18 cellular contexts compared by ENCODE assay signal in the genomic region with DNA sequence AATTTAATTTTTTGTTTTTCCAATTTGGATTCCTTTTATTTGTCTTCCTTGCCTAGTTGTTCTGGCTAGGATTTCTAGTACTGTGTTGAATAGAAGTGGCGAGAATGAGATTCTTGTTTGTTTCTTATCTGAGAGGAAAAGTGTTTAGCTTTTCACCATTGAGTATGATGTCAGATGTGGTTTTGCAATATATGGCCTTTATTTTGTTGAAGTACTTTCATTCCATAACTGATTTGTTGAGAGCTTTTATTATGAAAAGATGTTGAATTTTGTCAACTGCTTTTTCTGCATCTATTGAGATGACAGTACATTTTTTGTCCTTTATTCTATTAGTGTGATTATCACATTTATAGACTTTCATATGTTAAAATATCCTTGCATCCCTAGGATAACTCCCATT.
DNase-seq lines count a peak whose midpoint lies in the region; ATAC-seq, FAIRE-seq and TF ChIP-seq lines count a peak whose summit lies in the region.
"Had no signal": no experiment of that assay in that cellular context is flagged by ENCODE, and none has a peak within 500 bp of the region (broad histone marks: within the 10 kb centered on the region; RNA-seq: fewer than 3 reads in every experiment).

No MANE protein-coding gene starts in this region.

- BruUV-seq in K562 (replicated peaks; lab: Mats Ljungman, UMichigan), result no TSS peak

- H3K9me3 ChIP-seq in Karpas-422 (ENCODE audit: low read length) (no peaks in the 10 kb centered on the region), K562 (replicated peaks; ENCODE audit: control insufficient read depth, insufficient read depth, low read depth, low read length) (no peaks in the 10 kb centered on the region)
- H3K9me3 ChIP-seq: BLaER1 treated with 17β-estradiol and CSF1 and Interleukin-3, amounts not matched to agents 10 nM and 100 nM had no signal

- TF ChIP-seq EP300 in K562 (IDR thresholded peaks at IDR 0.05; ENCODE audit: low read length), result no peak

- H3K36me3 ChIP-seq in Karpas-422 (ENCODE audit: insufficient read depth, low read length) (no peaks in the 10 kb centered on the region), K562 (ENCODE audit: control insufficient read depth, insufficient read depth, low read length) (no peaks in the 10 kb centered on the region)
- H3K36me3 ChIP-seq: BLaER1 treated with 17β-estradiol and CSF1 and Interleukin-3, amounts not matched to agents 10 nM and 100 nM had no signal

- CTCF ChIA-PET in K562 (lab: Yijun Ruan, JAX; ENCODE audit: low intra/inter-chr PET ratio), result no interaction called here

- DNase-seq in Karpas-422 (peak; percentile 2), K562 (ENCODE audit: extremely low read depth in 1 of 4, low spot score in 3 of 4) (no peak), fibroblast of peridontal ligament (ENCODE audit: extremely low read depth) (peak; percentile 22), NCI-H1436 treated with DMSO at 0.1 percent for 48 hours (lab: John Stamatoyannopoulos, UW) (no peak), KG1 (lab: John Stamatoyannopoulos, UW) (no peak), AG20443 (ENCODE audit: low spot score) (no peak)
- DNase-seq in stimulated activated CD4-positive, alpha-beta T cell treated with anti-CD3 and anti-CD28 coated beads, Interleukin-4, amount 100 ng/mL, for 1 hour, result no peak
- DNase-seq: 8988T; Calu3; CD8-positive, alpha-beta T cell; DMS79 treated with DMSO at 0.1 percent for 48 hours; GF-D8; GOT3; H7; HFFc6 had no signal

- TF ChIP-seq RAD21 in K562 (CRISPR knock-in tag; conservative IDR thresholded peaks at IDR 0.05 in 1 of 2, IDR thresholded peaks at IDR 0.05 in 1 of 2), result no peak

- intact Hi-C loops in K562 (cut with micrococcal nuclease), result no loop called here

- H3K4me1 ChIP-seq in Karpas-422 (ENCODE audit: low read length) (no peaks in the 10 kb centered on the region), K562 (replicated peaks in 1 of 2; ENCODE audit: control insufficient read depth in 2 of 2, insufficient read depth in 2 of 2, low read length in 2 of 2) (no peaks in the 10 kb centered on the region)
- H3K4me1 ChIP-seq: BLaER1 treated with 17β-estradiol and CSF1 and Interleukin-3, amounts not matched to agents 10 nM and 100 nM had no signal

- TF ChIP-seq CTCF in K562 (IDR thresholded peaks at IDR 0.05 in 2 of 3, conservative IDR thresholded peaks at IDR 0.05 in 1 of 3; ENCODE audit: insufficient read depth in 2 of 3, low read depth in 1 of 3, low read length in 3 of 3), result no peak

- TF ChIP-seq POLR2A in K562 (conservative IDR thresholded peaks at IDR 0.05), result no peak

- H4K20me1 ChIP-seq in Karpas-422 (ENCODE audit: insufficient read depth, low read depth, low read length) (no peaks in the 10 kb centered on the region), K562 (replicated peaks; ENCODE audit: control insufficient read depth, insufficient read depth, low read length) (no peaks in the 10 kb centered on the region)
- H4K20me1 ChIP-seq: BLaER1 treated with 17β-estradiol and CSF1 and Interleukin-3, amounts not matched to agents 10 nM and 100 nM had no signal

- in situ Hi-C loops in K562 (cut with MboI), result no loop called here

- no peaks in the 10 kb centered on the region for H3K79me2 ChIP-seq in Karpas-422 (ENCODE audit: low read length)
- H3K79me2 ChIP-seq in K562 (ENCODE audit: control insufficient read depth, insufficient read depth, low read length), result no peaks in the 10 kb centered on the region

- H3K9ac ChIP-seq in Karpas-422 (ENCODE audit: low read length), result no peak overlapping the region
- no peak overlapping the region for H3K9ac ChIP-seq in K562 (ENCODE audit: insufficient read depth in 1 of 2, low read depth in 2 of 2, low read length in 2 of 2)
- H3K9ac ChIP-seq: BLaER1 treated with 17β-estradiol and CSF1 and Interleukin-3, amounts not matched to agents 10 nM and 100 nM had no signal

- no peaks in the 10 kb centered on the region for H3K9me2 ChIP-seq in Karpas-422 (replicated peaks; ENCODE audit: insufficient read depth, low read length)

- H3K4me3 ChIP-seq in Karpas-422 (ENCODE audit: low read length) (no peak overlapping the region), K562 (no peak overlapping the region)
- H3K4me3 ChIP-seq: BLaER1 treated with 17β-estradiol and CSF1 and Interleukin-3, amounts not matched to agents 10 nM and 100 nM had no signal

- H3K4me2 ChIP-seq in Karpas-422 (ENCODE audit: low read depth, low read length, poor library complexity, severe bottlenecking) (no peak overlapping the region), K562 (ENCODE audit: insufficient read depth, low read length) (no peak overlapping the region)
- H3K4me2 ChIP-seq: BLaER1 treated with 17β-estradiol and CSF1 and Interleukin-3, amounts not matched to agents 10 nM and 100 nM had no signal

- POLR2A ChIA-PET in K562 (lab: Yijun Ruan, JAX), result no interaction called here

- H3K27ac ChIP-seq in Karpas-422 (ENCODE audit: low read length) (no peak overlapping the region), K562 (ENCODE audit: extremely low read depth, low read depth, low read length) (no peak overlapping the region)
- H3K27ac ChIP-seq: BLaER1 treated with 17β-estradiol and CSF1 and Interleukin-3, amounts not matched to agents 10 nM and 100 nM had no signal

- H3K9me1 ChIP-seq in K562 (ENCODE audit: control insufficient read depth, insufficient read depth, low read length), result no peaks in the 10 kb centered on the region

- 0% methylated on average over 1 of the region's 1 CpG for WGBS in K562 (ENCODE audit: insufficient coverage, low coverage, missing lambda C conversion rate)

- no peak overlapping the region for H2AFZ ChIP-seq in Karpas-422 (ENCODE audit: low read length)
- H2AFZ ChIP-seq in K562 (ENCODE audit: low read depth, low read length), result no peak overlapping the region

- no peak for ATAC-seq in K562
- ATAC-seq: CD8-positive, alpha-beta T cell; HCT116; HepG2 had no signal

- H3K27me3 ChIP-seq in Karpas-422 (ENCODE audit: low read length) (no peaks in the 10 kb centered on the region), K562 (ENCODE audit: control insufficient read depth in 2 of 2, insufficient read depth in 2 of 2, low read length in 2 of 2) (no peaks in the 10 kb centered on the region)
- H3K27me3 ChIP-seq: BLaER1 treated with 17β-estradiol and CSF1 and Interleukin-3, amounts not matched to agents 10 nM and 100 nM had no signal

- FAIRE-seq in K562 (lab: Jason Lieb, UNC), result no peak
- FAIRE-seq: HepG2 had no signal

TF ChIP-seq in K562, 482 proteins besides CTCF, POLR2A, EP300 and RAD21:
- TF ChIP-seq ATF7 (IDR thresholded peaks at IDR 0.05) (no peak), MYNN (IDR thresholded peaks at IDR 0.05) (peak; percentile 54; the same call in 1 of the 2 replicates), MYNN (CRISPR knock-in tag; IDR thresholded peaks at IDR 0.05) (no peak)
TF ChIP-seq in K562: peak in this region for 1.

Comparison
In these comparisons a context has a peak if more than half of its experiments do, and no peak if none do; other contexts are left out.
1. DNase-seq: peak in Karpas-422 (single experiment) and fibroblast of peridontal ligament (single experiment); none in K562 (0 of 4), NCI-H1436 treated with DMSO at 0.1 percent for 48 hours (single experiment), stimulated activated CD4-positive, alpha-beta T cell treated with anti-CD3 and anti-CD28 coated beads, Interleukin-4, amount 100 ng/mL, for 1 hour (single experiment), KG1 (single experiment) and AG20443 (single experiment).